ENCODE assay signal across 32 cellular contexts in the genomic region with DNA sequence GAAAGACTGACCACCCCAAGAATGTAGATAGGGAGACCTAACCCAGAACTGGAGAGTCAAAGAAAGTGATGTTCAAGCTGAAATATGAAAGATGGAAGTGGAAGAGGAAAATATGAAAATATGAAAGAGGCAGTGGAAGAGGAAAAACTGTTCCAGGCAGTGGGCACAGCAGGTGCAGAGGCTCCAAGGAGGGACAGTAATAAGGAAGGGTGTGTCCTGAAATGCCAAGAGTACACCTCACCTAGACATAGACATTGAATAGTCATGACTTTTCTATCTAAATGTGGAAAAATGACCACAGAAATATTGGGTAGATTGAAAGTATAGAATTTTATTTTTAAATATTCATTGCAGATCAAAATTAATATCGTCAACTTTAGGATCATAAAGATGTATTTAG.
"Had no signal": no experiment of that assay in that cellular context is flagged by ENCODE, and none has a peak within 500 bp of the region (broad histone marks: within the 10 kb centered on the region; RNA-seq: fewer than 3 reads in every experiment).

No MANE protein-coding gene starts in this region.

- H3K9me3 ChIP-seq: body of pancreas, breast epithelium, colonic mucosa, esophagus squamous epithelium, gastroesophageal sphincter had no signal

- H3K4me1 ChIP-seq: body of pancreas, breast epithelium, colonic mucosa had no signal

- H3K4me3 Mint-ChIP-seq: activated B cell treated with CpG ODN at 0.5 μM for 24 hours; activated CD4-positive, alpha-beta memory T cell treated with anti-CD3 and anti-CD28 coated beads, Interleukin-2, amount 10 ng/mL, durations not matched to agents 7 days and 5 days; activated CD4-positive, alpha-beta T cell treated with anti-CD3 and anti-CD28 coated beads for 36 hours; activated CD4-positive, alpha-beta T cell treated with anti-CD3 and anti-CD28 coated beads, Interleukin-2, amount 10 ng/mL, durations not matched to agents 7 days and 5 days; activated naive CD8-positive, alpha-beta T cell; activated T-cell treated with anti-CD3 and anti-CD28 coated beads, Interleukin-2, amount 50 U/mL, for 24 hours; activated T-cell treated with anti-CD3 and anti-CD28 coated beads, Interleukin-2, amount 50 U/mL, for 72 hours; T-helper 17 cell; T-helper 2 cell treated with Interferon-gamma antibody and Interleukin-4, amounts not matched to agents 5 μg/mL and 100 μg/mL, for 36 hours had no signal

- H3K4me3 ChIP-seq: body of pancreas, breast epithelium, cardiac muscle cell, colonic mucosa, esophagus squamous epithelium, gastroesophageal sphincter had no signal

- ATAC-seq: activated CD4-positive, alpha-beta T cell treated with anti-CD3 and anti-CD28 coated beads for 36 hours; activated CD4-positive, CD25-positive, alpha-beta regulatory T cell treated with anti-CD3 and anti-CD28 coated beads, Interleukin-2, amount 50 U/mL, for 24 hours; activated T-cell treated with anti-CD3 and anti-CD28 coated beads, Interleukin-2, amount 50 U/mL, for 72 hours; body of pancreas; gastroesophageal sphincter; T-helper 17 cell had no signal

- H3K36me3 ChIP-seq: breast epithelium, cardiac muscle cell, colonic mucosa, esophagus squamous epithelium, gastroesophageal sphincter, WERI-Rb-1 had no signal

- H3K4me1 Mint-ChIP-seq: activated B cell treated with CpG ODN at 0.5 μM for 24 hours had no signal

- H3K9me3 Mint-ChIP-seq: activated B cell treated with CpG ODN at 0.5 μM for 24 hours; activated CD4-positive, alpha-beta memory T cell treated with anti-CD3 and anti-CD28 coated beads, Interleukin-2, amount 10 ng/mL, durations not matched to agents 7 days and 5 days; activated CD4-positive, alpha-beta T cell treated with anti-CD3 and anti-CD28 coated beads, Interleukin-2, amount 10 ng/mL, durations not matched to agents 7 days and 5 days; activated T-cell treated with anti-CD3 and anti-CD28 coated beads, Interleukin-2, amount 50 U/mL, for 24 hours; activated T-cell treated with anti-CD3 and anti-CD28 coated beads, Interleukin-2, amount 50 U/mL, for 72 hours; T-helper 2 cell treated with Interferon-gamma antibody and Interleukin-4, amounts not matched to agents 5 μg/mL and 100 μg/mL, for 36 hours had no signal

- H3K27me3 Mint-ChIP-seq: activated CD4-positive, alpha-beta memory T cell treated with anti-CD3 and anti-CD28 coated beads, Interleukin-2, amount 10 ng/mL, durations not matched to agents 7 days and 5 days; activated CD4-positive, alpha-beta T cell treated with anti-CD3 and anti-CD28 coated beads for 36 hours; activated CD4-positive, alpha-beta T cell treated with anti-CD3 and anti-CD28 coated beads, Interleukin-2, amount 10 ng/mL, durations not matched to agents 7 days and 5 days; T-helper 17 cell had no signal

- H3K27me3 ChIP-seq: body of pancreas, breast epithelium, cardiac muscle cell, colonic mucosa, esophagus squamous epithelium, gastroesophageal sphincter had no signal

- H3K36me3 Mint-ChIP-seq: activated naive CD8-positive, alpha-beta T cell had no signal

- H3K27ac ChIP-seq: body of pancreas, breast epithelium, cardiac muscle cell, colonic mucosa, epithelial cell of prostate, esophagus squamous epithelium, gastroesophageal sphincter, WERI-Rb-1 had no signal

- H3K27ac Mint-ChIP-seq: activated B cell treated with CpG ODN at 0.5 μM for 24 hours; activated CD4-positive, alpha-beta memory T cell treated with anti-CD3 and anti-CD28 coated beads, Interleukin-2, amount 10 ng/mL, durations not matched to agents 7 days and 5 days; activated CD4-positive, alpha-beta T cell treated with anti-CD3 and anti-CD28 coated beads for 36 hours; activated CD4-positive, alpha-beta T cell treated with anti-CD3 and anti-CD28 coated beads, Interleukin-2, amount 10 ng/mL, durations not matched to agents 7 days and 5 days; activated naive CD8-positive, alpha-beta T cell; activated T-cell treated with anti-CD3 and anti-CD28 coated beads, Interleukin-2, amount 50 U/mL, for 24 hours; activated T-cell treated with anti-CD3 and anti-CD28 coated beads, Interleukin-2, amount 50 U/mL, for 72 hours; T-helper 2 cell treated with Interferon-gamma antibody and Interleukin-4, amounts not matched to agents 5 μg/mL and 100 μg/mL, for 36 hours had no signal

- DNase-seq: activated B cell treated with CpG ODN at 0.5 μM for 24 hours; activated CD4-positive, alpha-beta memory T cell treated with anti-CD3 and anti-CD28 coated beads, Interleukin-2, amount 10 ng/mL, durations not matched to agents 7 days and 5 days; activated CD4-positive, alpha-beta T cell treated with anti-CD3 and anti-CD28 coated beads for 36 hours; activated CD4-positive, alpha-beta T cell treated with anti-CD3 and anti-CD28 coated beads, Interleukin-2, amount 10 ng/mL, durations not matched to agents 7 days and 5 days; activated CD4-positive, alpha-beta T cell treated with anti-CD3 and anti-CD28 coated beads, Interleukin-2, amount 50 U/mL, for 4 hours; activated CD8-positive, alpha-beta memory T cell treated with anti-CD3 and anti-CD28 coated beads, Interleukin-2, amount 50 U/mL, for 48 hours; activated gamma-delta T cell; activated naive CD4-positive, alpha-beta T cell; activated naive CD4-positive, alpha-beta T cell treated with anti-CD3 and anti-CD28 coated beads, Interleukin-2, amount 50 U/mL, for 16 hours; activated T-cell treated with anti-CD3 and anti-CD28 coated beads for 4 hours; activated T-cell treated with anti-CD3 and anti-CD28 coated beads, Interleukin-2, amount 50 U/mL, for 24 hours; activated T-cell treated with anti-CD3 and anti-CD28 coated beads, Interleukin-2, amount 50 U/mL, for 72 hours; amniotic stem cell; anterior cingulate cortex; body of pancreas; central memory CD4-positive, alpha-beta T cell; cerebellar nuclear complex; colonic mucosa; effector CD8-positive, alpha-beta T cell; esophagus squamous epithelium; foreskin melanocyte; T-helper 1 cell; T-helper 17 cell; T1000; WERI-Rb-1 had no signal
